ENCODE assay signal across 8 cellular contexts in genomic region chr10:84329986-84330651, GRCh38. TPM values are rescaled to one million over a fixed set of nuclear protein-coding genes. Genes with fewer than 3 reads are reported as not detected.
DNase-seq lines count a peak whose midpoint lies in the region; ATAC-seq and TF ChIP-seq lines count a peak whose summit lies in the region.

No MANE protein-coding gene starts in this region.

- H3K27ac Mint-ChIP-seq in stimulated activated naive CD8-positive, alpha-beta T cell treated with anti-CD3 and anti-CD28 coated beads, Interleukin-15, amount 100 ng/mL, for 72 hours: peak overlapping the region; percentile 98 to 100

- in situ Hi-C loops in GM13977 (cut with MboI; ENCODE audit: low pct_unique_long_range_greater_than_20kb, low sequenced_read_pairs, unreplicated experiment): no loop called here

- H3K4me1 ChIP-seq in HUES64 (ENCODE audit: insufficient read depth, low read length) (peaks cover 21% of the 10 kb centered on the region), duodenal mucosa (ENCODE audit: control insufficient read depth in 1 of 2, insufficient read depth in 2 of 2, low read length in 2 of 2) (peaks cover 23 to 32% of the 10 kb centered on the region in 2 donors)

- no peaks in the 10 kb centered on the region for H3K9me3 Mint-ChIP-seq in stimulated activated naive CD8-positive, alpha-beta T cell treated with anti-CD3 and anti-CD28 coated beads, Interleukin-15, amount 100 ng/mL, for 72 hours

- no peak for TF ChIP-seq CTCF in GM13977 (IDR thresholded peaks at IDR 0.05; ENCODE audit: extremely low read depth, insufficient read depth, missing control alignments)

- H3K9ac ChIP-seq in HUES64 (ENCODE audit: low read depth, low read length) (no peak overlapping the region), duodenal mucosa (ENCODE audit: low read depth in 1 of 2, low read length in 2 of 2) (peak overlapping the region; percentile 76 to 83)

- H3K4me3 Mint-ChIP-seq in stimulated activated naive CD8-positive, alpha-beta T cell treated with anti-CD3 and anti-CD28 coated beads, Interleukin-15, amount 100 ng/mL, for 72 hours: peak overlapping the region; percentile 89 to 97

- H3K9me3 ChIP-seq in HUES64 (ENCODE audit: insufficient read depth, low read depth, low read length) (no peaks in the 10 kb centered on the region), duodenal mucosa (ENCODE audit: control insufficient read depth in 1 of 2, low read length in 2 of 2) (no peaks in the 10 kb centered on the region)

- peaks cover 27% of the 10 kb centered on the region for H3K4me1 Mint-ChIP-seq in stimulated activated naive CD8-positive, alpha-beta T cell treated with anti-CD3 and anti-CD28 coated beads, Interleukin-15, amount 100 ng/mL, for 72 hours

- ATAC-seq in GM21528 (IDR thresholded peaks at IDR 0.05; ENCODE audit: low FRiP score, unreplicated experiment): peak; percentile 54
- ATAC-seq in stimulated activated naive CD8-positive, alpha-beta T cell treated with anti-CD3 and anti-CD28 coated beads, Interleukin-15, amount 100 ng/mL, for 72 hours: peak; percentile 10

- DNase-seq in GM13977 (ENCODE audit: low spot score) (peak; percentile 37), midbrain (lab: John Stamatoyannopoulos, UW) (no peak), DMS153 (lab: John Stamatoyannopoulos, UW) (no peak), NCI-H1417 treated with DMSO at 0.1 percent for 48 hours (lab: John Stamatoyannopoulos, UW) (no peak)
- no peak for DNase-seq in stimulated activated naive CD8-positive, alpha-beta T cell treated with anti-CD3 and anti-CD28 coated beads, Interleukin-15, amount 100 ng/mL, for 72 hours

- peak overlapping the region; percentile 87 for H3K4me3 ChIP-seq in HUES64 (ENCODE audit: low read length)
- H3K4me3 ChIP-seq in duodenal mucosa (ENCODE audit: low read depth in 1 of 2, low read length in 2 of 2): peak overlapping the region; percentile 76

- no peaks in the 10 kb centered on the region for H3K27me3 ChIP-seq in HUES64 (ENCODE audit: insufficient read depth, low read length)
- no peaks in the 10 kb centered on the region for H3K27me3 ChIP-seq in duodenal mucosa (ENCODE audit: control insufficient read depth in 1 of 2, insufficient read depth in 2 of 2, low read length in 2 of 2)

- H3K27ac ChIP-seq in HUES64 (ENCODE audit: low read depth, low read length) (no peak overlapping the region), duodenal mucosa (ENCODE audit: low read depth, low read length) (no peak overlapping the region)

- H3K36me3 ChIP-seq in HUES64 (ENCODE audit: insufficient read depth, low read length): no peaks in the 10 kb centered on the region
- H3K36me3 ChIP-seq in duodenal mucosa (ENCODE audit: control insufficient read depth in 1 of 2, insufficient read depth in 2 of 2, low read length in 2 of 2): no peaks in the 10 kb centered on the region

- no peaks in the 10 kb centered on the region for H3K27me3 Mint-ChIP-seq in stimulated activated naive CD8-positive, alpha-beta T cell treated with anti-CD3 and anti-CD28 coated beads, Interleukin-15, amount 100 ng/mL, for 72 hours

- WGBS in HUES64: 96% methylated on average over 7 of the region's 7 CpGs

RNA-seq across cellular contexts. Expression of gene CCSER2, which starts 1.7 kb away (rescaled TPM):
- polyA plus RNA-seq in HUES64 (2013, experiment 1 of 2): 16.4 TPM
- polyA plus RNA-seq in HUES64 (2013, experiment 2 of 2): 18.4 TPM
